8 cellular contexts compared by ENCODE assay signal in the genomic region with DNA sequence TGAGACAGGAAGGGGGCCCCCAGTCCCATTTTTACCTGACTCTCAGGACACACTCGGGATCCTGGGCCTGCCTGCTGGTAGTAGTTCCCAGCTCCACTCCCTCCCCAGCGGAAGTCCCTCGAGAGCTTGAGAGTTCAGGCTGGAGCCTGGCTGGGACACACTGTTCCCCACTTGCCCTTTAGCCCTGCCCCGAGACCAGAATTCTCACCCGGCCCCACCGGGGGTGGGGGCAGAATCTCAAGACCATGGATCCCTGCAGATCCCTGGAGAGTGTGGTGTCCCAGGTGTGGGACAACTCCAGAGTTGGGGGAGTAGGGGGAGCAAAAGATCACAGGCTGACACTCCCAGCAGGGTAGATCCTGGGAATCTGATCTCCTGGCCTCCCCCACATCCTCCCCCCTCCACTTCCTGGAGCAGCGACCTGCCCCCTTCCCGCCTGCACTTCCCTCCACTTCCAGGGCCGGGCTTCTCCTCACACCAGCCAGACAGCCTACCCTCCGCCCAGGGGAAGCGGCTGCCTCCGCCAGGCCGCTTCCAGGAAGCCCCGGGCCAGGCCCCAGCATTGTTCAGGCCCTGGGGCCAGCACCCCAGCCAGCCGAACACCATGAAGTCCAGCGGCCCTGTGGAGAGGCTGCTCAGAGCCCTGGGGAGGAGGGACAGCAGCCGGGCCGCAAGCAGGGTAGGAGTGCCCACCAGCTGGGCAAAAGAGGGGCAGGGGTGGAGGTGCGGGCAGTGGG. TPM values are rescaled to one million over a fixed set of nuclear protein-coding genes. Genes with fewer than 3 reads are reported as not detected.
DNase-seq lines count a peak whose midpoint lies in the region; ATAC-seq and TF ChIP-seq lines count a peak whose summit lies in the region.

A gene with protein sequence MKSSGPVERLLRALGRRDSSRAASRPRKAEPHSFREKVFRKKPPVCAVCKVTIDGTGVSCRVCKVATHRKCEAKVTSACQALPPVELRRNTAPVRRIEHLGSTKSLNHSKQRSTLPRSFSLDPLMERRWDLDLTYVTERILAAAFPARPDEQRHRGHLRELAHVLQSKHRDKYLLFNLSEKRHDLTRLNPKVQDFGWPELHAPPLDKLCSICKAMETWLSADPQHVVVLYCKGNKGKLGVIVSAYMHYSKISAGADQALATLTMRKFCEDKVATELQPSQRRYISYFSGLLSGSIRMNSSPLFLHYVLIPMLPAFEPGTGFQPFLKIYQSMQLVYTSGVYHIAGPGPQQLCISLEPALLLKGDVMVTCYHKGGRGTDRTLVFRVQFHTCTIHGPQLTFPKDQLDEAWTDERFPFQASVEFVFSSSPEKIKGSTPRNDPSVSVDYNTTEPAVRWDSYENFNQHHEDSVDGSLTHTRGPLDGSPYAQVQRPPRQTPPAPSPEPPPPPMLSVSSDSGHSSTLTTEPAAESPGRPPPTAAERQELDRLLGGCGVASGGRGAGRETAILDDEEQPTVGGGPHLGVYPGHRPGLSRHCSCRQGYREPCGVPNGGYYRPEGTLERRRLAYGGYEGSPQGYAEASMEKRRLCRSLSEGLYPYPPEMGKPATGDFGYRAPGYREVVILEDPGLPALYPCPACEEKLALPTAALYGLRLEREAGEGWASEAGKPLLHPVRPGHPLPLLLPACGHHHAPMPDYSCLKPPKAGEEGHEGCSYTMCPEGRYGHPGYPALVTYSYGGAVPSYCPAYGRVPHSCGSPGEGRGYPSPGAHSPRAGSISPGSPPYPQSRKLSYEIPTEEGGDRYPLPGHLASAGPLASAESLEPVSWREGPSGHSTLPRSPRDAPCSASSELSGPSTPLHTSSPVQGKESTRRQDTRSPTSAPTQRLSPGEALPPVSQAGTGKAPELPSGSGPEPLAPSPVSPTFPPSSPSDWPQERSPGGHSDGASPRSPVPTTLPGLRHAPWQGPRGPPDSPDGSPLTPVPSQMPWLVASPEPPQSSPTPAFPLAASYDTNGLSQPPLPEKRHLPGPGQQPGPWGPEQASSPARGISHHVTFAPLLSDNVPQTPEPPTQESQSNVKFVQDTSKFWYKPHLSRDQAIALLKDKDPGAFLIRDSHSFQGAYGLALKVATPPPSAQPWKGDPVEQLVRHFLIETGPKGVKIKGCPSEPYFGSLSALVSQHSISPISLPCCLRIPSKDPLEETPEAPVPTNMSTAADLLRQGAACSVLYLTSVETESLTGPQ (N-terminal part only) (plus strand): TSS at position 484 of the 737 bp plus-strand sequence. CDS start 121 bp downstream, at position 605.

- H2BK5ac ChIP-seq in mesenchymal stem cell (ENCODE audit: low read depth, low read length, poor library complexity, severe bottlenecking): peak within 1 kb of the TSS; percentile 97

- H4K91ac ChIP-seq in mesenchymal stem cell (ENCODE audit: low read length): peak within 1 kb of the TSS; percentile 93

- TF ChIP-seq CTCF in PC-3 (conservative IDR thresholded peaks at IDR 0.05; ENCODE audit: low read depth, low read length): no peak
- TF ChIP-seq CTCF in transverse colon (IDR thresholded peaks at IDR 0.05): no peak

- peak within 1 kb of the TSS; percentile 68 to 98 for H3K4ac ChIP-seq in mesenchymal stem cell (ENCODE audit: low read depth in 1 of 2, low read length in 2 of 2)

- DNase-seq in EH (ENCODE audit: low read depth) (peak; percentile 82), PC-3 (peak; percentile 61), mesenchymal stem cell (peak; percentile 66), transverse colon (peak; percentile 72)
- no peak for DNase-seq in activated CD4-positive, alpha-beta T cell treated with anti-CD3 and anti-CD28 coated beads for 48 hours

- POLR2A ChIA-PET in PC-3 (lab: Charles Lee; ENCODE audit: unreplicated experiment): no interaction called here

- ATAC-seq in PC-3: peak; percentile 14
- no peak for ATAC-seq in GM19397 (IDR thresholded peaks at IDR 0.05; ENCODE audit: unreplicated experiment)
- ATAC-seq in GM21619 (IDR thresholded peaks at IDR 0.05; ENCODE audit: unreplicated experiment): no peak

- peak within 1 kb of the TSS; percentile 75 to 99 for H2BK12ac ChIP-seq in mesenchymal stem cell (ENCODE audit: low read length in 2 of 2)

- TF ChIP-seq POLR2A in transverse colon (IDR thresholded peaks at IDR 0.05): peak; percentile 76

- no TSS peak for BruUV-seq in PC-3 (replicated peaks; lab: Mats Ljungman, UMichigan)

- peaks cover 13% of the 10 kb centered on the region for H3K79me1 ChIP-seq in mesenchymal stem cell (replicated peaks; ENCODE audit: low read length, poor library complexity, severe bottlenecking)

- no peaks in the 10 kb centered on the region for H3K9me2 ChIP-seq in PC-3 (replicated peaks; ENCODE audit: low read length)

- H4K20me1 ChIP-seq in PC-3 (ENCODE audit: low read length): no peaks in the 10 kb centered on the region

- peaks cover 74% of the 10 kb centered on the region for H3K4me1 ChIP-seq in PC-3 (ENCODE audit: insufficient read depth, low read length)
- H3K4me1 ChIP-seq in endocrine pancreas (ENCODE audit: control insufficient read depth, insufficient read depth, low read length): no peaks in the 10 kb centered on the region
- peaks cover 73% of the 10 kb centered on the region for H3K4me1 ChIP-seq in mesenchymal stem cell (ENCODE audit: control insufficient read depth, insufficient read depth, low read depth, low read length)
- H3K4me1 ChIP-seq in transverse colon: peaks cover 40 to 89% (median 81%) of the 10 kb centered on the region in 4 donors

- peak within 1 kb of the TSS in 1 of 2 experiments; percentile 99 for H3K14ac ChIP-seq in mesenchymal stem cell (ENCODE audit: low read length in 2 of 2)

- H3K4me2 ChIP-seq in PC-3 (ENCODE audit: low read length) (peak within 1 kb of the TSS; percentile 89), mesenchymal stem cell (ENCODE audit: low read length, poor library complexity, severe bottlenecking) (peak within 1 kb of the TSS; percentile 80)

- CTCF ChIA-PET in PC-3 (lab: Charles Lee): interaction anchor here (2.0 kb wide), 1 partner anchor 16 kb away, joined by 7 read pairs; no protein-coding TSS in a partner anchor

- H2AFZ ChIP-seq in PC-3 (ENCODE audit: low read length): peak within 1 kb of the TSS; percentile 10; the same call in 1 of the 2 replicates
- no peak within 1 kb of the TSS for H2AFZ ChIP-seq in mesenchymal stem cell (ENCODE audit: low read depth, low read length)

- H3K9me3 ChIP-seq in PC-3 (ENCODE audit: low read length): no peaks in the 10 kb centered on the region
- no peaks in the 10 kb centered on the region for H3K9me3 ChIP-seq in endocrine pancreas (ENCODE audit: control insufficient read depth, low read length)
- no peaks in the 10 kb centered on the region for H3K9me3 ChIP-seq in mesenchymal stem cell (ENCODE audit: control insufficient read depth, low read length)
- no peaks in the 10 kb centered on the region for H3K9me3 ChIP-seq in transverse colon

- peaks cover 5% of the 10 kb centered on the region for H3F3A ChIP-seq in PC-3 (ENCODE audit: low read length, unreplicated experiment)

- in situ Hi-C loops in transverse colon (cut with MboI; ENCODE audit: low pct_ligation_motif_present in 1 of 4, low pct_unique_long_range_greater_than_20kb in 1 of 4, low sequenced_read_pairs in 3 of 4): loop anchor here in 2 of 4 donors (25.0 kb wide), 2 partner anchors 138 to 238 kb away; a partner anchor contains a TSS

- H2AK5ac ChIP-seq in mesenchymal stem cell (ENCODE audit: low read length, severe bottlenecking): peak within 1 kb of the TSS; percentile 84

- H3K36me3 ChIP-seq in PC-3 (ENCODE audit: low read depth, low read length) (no peaks in the 10 kb centered on the region), endocrine pancreas (ENCODE audit: control insufficient read depth, insufficient read depth, low read length) (no peaks in the 10 kb centered on the region), mesenchymal stem cell (ENCODE audit: control insufficient read depth in 1 of 2, insufficient read depth in 2 of 2, low read depth in 1 of 2, low read length in 2 of 2) (peaks cover 10 to 21% of the 10 kb centered on the region in 2 experiments), transverse colon (no peaks in the 10 kb centered on the region)

- peak within 1 kb of the TSS; percentile 93 for H4K8ac ChIP-seq in mesenchymal stem cell (ENCODE audit: low read length)

- peak; percentile 23 for TF ChIP-seq EP300 in transverse colon (IDR thresholded peaks at IDR 0.05; ENCODE audit: low read depth)

- H2BK120ac ChIP-seq in mesenchymal stem cell (ENCODE audit: low read depth, low read length): peak within 1 kb of the TSS; percentile 94

- H3K18ac ChIP-seq in mesenchymal stem cell (ENCODE audit: low read depth in 1 of 2, low read length in 2 of 2): peak within 1 kb of the TSS; percentile 98 to 100

- H3K4me3 ChIP-seq in PC-3 (ENCODE audit: low read length): peak within 1 kb of the TSS; percentile 67
- peak within 1 kb of the TSS; percentile 27 for H3K4me3 ChIP-seq in endocrine pancreas (ENCODE audit: control insufficient read depth, insufficient read depth, low read length)
- H3K4me3 ChIP-seq in mesenchymal stem cell (ENCODE audit: insufficient read depth in 1 of 2, low read depth in 1 of 2, low read length in 2 of 2): peak within 1 kb of the TSS; percentile 62 to 89
- H3K4me3 ChIP-seq in transverse colon: peak within 1 kb of the TSS; percentile 24 to 57 (median 46)

- H3K79me2 ChIP-seq in PC-3 (ENCODE audit: low read length): peaks cover 34% of the 10 kb centered on the region

- peak within 1 kb of the TSS; percentile 100 for H2BK15ac ChIP-seq in mesenchymal stem cell (ENCODE audit: low read depth, poor library complexity, severe bottlenecking)

- 1% methylated on average over 15 of the region's 19 CpGs for WGBS in mesenchymal stem cell
- 20 to 35% methylated on average over 1 to 15 of the region's 19 CpGs for WGBS in transverse colon (ENCODE audit: low coverage in 1 of 2), 2 donors

- H3K27me3 ChIP-seq in PC-3 (ENCODE audit: low read length) (no peaks in the 10 kb centered on the region), endocrine pancreas (ENCODE audit: control insufficient read depth, insufficient read depth, low read length) (no peaks in the 10 kb centered on the region), mesenchymal stem cell (ENCODE audit: control insufficient read depth in 1 of 2, insufficient read depth in 1 of 2, low read length in 2 of 2) (no peaks in the 10 kb centered on the region), transverse colon (no peaks in the 10 kb centered on the region)

- intact Hi-C loops in PC-3 (cut with micrococcal nuclease): no loop called here
- intact Hi-C loops in transverse colon (cut with DNase I; ENCODE audit: low total_unique reads): no loop called here

- H3K23ac ChIP-seq in mesenchymal stem cell (ENCODE audit: low read length in 2 of 2): peak within 1 kb of the TSS in 1 of 2 experiments; percentile 87

- H3K9ac ChIP-seq in PC-3 (ENCODE audit: low read length): peak within 1 kb of the TSS; percentile 64
- peak within 1 kb of the TSS; percentile 77 for H3K9ac ChIP-seq in endocrine pancreas (ENCODE audit: control insufficient read depth, insufficient read depth, low read length)
- H3K9ac ChIP-seq in mesenchymal stem cell (ENCODE audit: low read length): peak within 1 kb of the TSS; percentile 95

- H3K27ac ChIP-seq in PC-3 (ENCODE audit: low read length): peak within 1 kb of the TSS; percentile 55
- peak within 1 kb of the TSS; percentile 94 for H3K27ac ChIP-seq in mesenchymal stem cell (ENCODE audit: low read length, poor library complexity, severe bottlenecking)
- H3K27ac ChIP-seq in transverse colon: peak within 1 kb of the TSS; percentile 89 to 98 (median 96)

RNA-seq across cellular contexts. Expression of the gene that starts here (rescaled TPM):
- 13.1 and 30.3 TPM in 2 replicates for total RNA-seq in PC-3 (2014; rRNA removed)
- polyA plus RNA-seq in mesenchymal stem cell (2013, experiment 1 of 2): 95.2 TPM
- polyA plus RNA-seq in mesenchymal stem cell (2013, experiment 2 of 2): 91.2 TPM
- total RNA-seq in transverse colon: 100 to 1,000 TPM in 2 of 4 donors, 10 to 100 TPM in 2; 48.2 to 397 (median 169) TPM
